In genomic region chr3:18752273-18752934, GRCh38 we compare ENCODE assay signal across 16 cellular contexts.
"Had no signal": no experiment of that assay in that cellular context is flagged by ENCODE, and none has a peak within 500 bp of the region (broad histone marks: within the 10 kb centered on the region; RNA-seq: fewer than 3 reads in every experiment).

No MANE protein-coding gene starts in this region.

- H3K27me3 Mint-ChIP-seq: naive B cell, type B pancreatic cell had no signal

- DNase-seq: activated CD4-positive, CD25-positive, alpha-beta regulatory T cell; activated CD8-positive, alpha-beta memory T cell treated with anti-CD3 and anti-CD28 coated beads, Interleukin-2, amount 50 U/mL, for 48 hours; activated effector memory CD4-positive, alpha-beta T cell treated with anti-CD3 and anti-CD28 coated beads, Interleukin-2, amount 50 U/mL, for 16 hours; cerebellar nuclear complex; effector memory CD4-positive, alpha-beta T cell; foreskin fibroblast; left ventricle myocardium inferior; naive B cell; nucleus accumbens; SJCRH30; stimulated activated CD4-positive, alpha-beta T cell treated with anti-CD3 and anti-CD28 coated beads, Interleukin-4, amount 100 ng/mL, for 24 hours; stimulated activated naive CD4-positive, alpha-beta T cell treated with Interleukin-2 at 50 U/mL for 16 hours had no signal

- H3K27ac ChIP-seq: ascending aorta, breast epithelium, left ventricle myocardium inferior, SJCRH30, skin epidermis had no signal

- H3K27ac Mint-ChIP-seq: type B pancreatic cell had no signal

- H3K36me3 Mint-ChIP-seq: naive B cell, type B pancreatic cell had no signal

- H3K36me3 ChIP-seq: ascending aorta, breast epithelium, left ventricle myocardium inferior, SJCRH30 had no signal

- H3K27me3 ChIP-seq: ascending aorta, breast epithelium, SJCRH30 had no signal

- H3K4me3 Mint-ChIP-seq: naive B cell, type B pancreatic cell had no signal

- H3K4me1 ChIP-seq: ascending aorta, breast epithelium, left ventricle myocardium inferior, SJCRH30 had no signal

- H3K4me3 ChIP-seq: ascending aorta, breast epithelium, left ventricle myocardium inferior, SJCRH30, skin epidermis had no signal

- H3K9me3 Mint-ChIP-seq: naive B cell, type B pancreatic cell had no signal

- H3K9me3 ChIP-seq: ascending aorta, breast epithelium, left ventricle myocardium inferior, SJCRH30 had no signal
